Comparison of ENCODE assay signal across 1 cellular context in genomic region chr6:34697544-34697836, GRCh38.
TF ChIP-seq lines count a peak whose summit lies in the region.

No MANE protein-coding gene starts in this region.

TF ChIP-seq in GM23338, 12 proteins besides CTCF, POLR2A, EP300 and RAD21 (continued from another document):
- TF ChIP-seq ZNF462 (CRISPR knock-in tag; IDR thresholded peaks at IDR 0.05) (no peak), EZH2 (IDR thresholded peaks at IDR 0.05; ENCODE audit: low read depth, unreplicated experiment) (no peak), STAT1 (IDR thresholded peaks at IDR 0.05; ENCODE audit: unreplicated experiment) (no peak), POLR2AphosphoS5 (IDR thresholded peaks at IDR 0.05; ENCODE audit: low read depth) (no peak), EZH2phosphoT487 (IDR thresholded peaks at IDR 0.05; ENCODE audit: unreplicated experiment) (no peak), ZNF114 (CRISPR knock-in tag; IDR thresholded peaks at IDR 0.05) (no peak), ETS1 (IDR thresholded peaks at IDR 0.05) (no peak)
- TF ChIP-seq, protein P1, sequence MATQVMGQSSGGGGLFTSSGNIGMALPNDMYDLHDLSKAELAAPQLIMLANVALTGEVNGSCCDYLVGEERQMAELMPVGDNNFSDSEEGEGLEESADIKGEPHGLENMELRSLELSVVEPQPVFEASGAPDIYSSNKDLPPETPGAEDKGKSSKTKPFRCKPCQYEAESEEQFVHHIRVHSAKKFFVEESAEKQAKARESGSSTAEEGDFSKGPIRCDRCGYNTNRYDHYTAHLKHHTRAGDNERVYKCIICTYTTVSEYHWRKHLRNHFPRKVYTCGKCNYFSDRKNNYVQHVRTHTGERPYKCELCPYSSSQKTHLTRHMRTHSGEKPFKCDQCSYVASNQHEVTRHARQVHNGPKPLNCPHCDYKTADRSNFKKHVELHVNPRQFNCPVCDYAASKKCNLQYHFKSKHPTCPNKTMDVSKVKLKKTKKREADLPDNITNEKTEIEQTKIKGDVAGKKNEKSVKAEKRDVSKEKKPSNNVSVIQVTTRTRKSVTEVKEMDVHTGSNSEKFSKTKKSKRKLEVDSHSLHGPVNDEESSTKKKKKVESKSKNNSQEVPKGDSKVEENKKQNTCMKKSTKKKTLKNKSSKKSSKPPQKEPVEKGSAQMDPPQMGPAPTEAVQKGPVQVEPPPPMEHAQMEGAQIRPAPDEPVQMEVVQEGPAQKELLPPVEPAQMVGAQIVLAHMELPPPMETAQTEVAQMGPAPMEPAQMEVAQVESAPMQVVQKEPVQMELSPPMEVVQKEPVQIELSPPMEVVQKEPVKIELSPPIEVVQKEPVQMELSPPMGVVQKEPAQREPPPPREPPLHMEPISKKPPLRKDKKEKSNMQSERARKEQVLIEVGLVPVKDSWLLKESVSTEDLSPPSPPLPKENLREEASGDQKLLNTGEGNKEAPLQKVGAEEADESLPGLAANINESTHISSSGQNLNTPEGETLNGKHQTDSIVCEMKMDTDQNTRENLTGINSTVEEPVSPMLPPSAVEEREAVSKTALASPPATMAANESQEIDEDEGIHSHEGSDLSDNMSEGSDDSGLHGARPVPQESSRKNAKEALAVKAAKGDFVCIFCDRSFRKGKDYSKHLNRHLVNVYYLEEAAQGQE (IDR thresholded peaks at IDR 0.05; ENCODE audit: unreplicated experiment): no peak
